28 cellular contexts compared by ENCODE assay signal in genomic region chrX:94057385-94057784, GRCh38.
DNase-seq lines count a peak whose midpoint lies in the region; ATAC-seq and TF ChIP-seq lines count a peak whose summit lies in the region.
"Had no signal": no experiment of that assay in that cellular context is flagged by ENCODE, and none has a peak within 500 bp of the region (broad histone marks: within the 10 kb centered on the region; RNA-seq: fewer than 3 reads in every experiment).

No MANE protein-coding gene starts in this region.

- ATAC-seq in psoas muscle, result no peak
- ATAC-seq: A549; activated CD4-positive, CD25-positive, alpha-beta regulatory T cell treated with anti-CD3 and anti-CD28 coated beads, Interleukin-2, amount 50 U/mL, for 24 hours; activated T-helper 17 cell treated with anti-CD3 and anti-CD28 coated beads, Interleukin-2, amount 50 U/mL, for 72 hours; naive thymus-derived CD8-positive, alpha-beta T cell had no signal

- H3K36me3 ChIP-seq in HUES6 (ENCODE audit: control insufficient read depth, insufficient read depth, low read length), result peaks cover 5% of the 10 kb centered on the region; the same call in 1 of the 2 replicates
- no peaks in the 10 kb centered on the region for H3K36me3 ChIP-seq in psoas muscle (ENCODE audit: insufficient read depth in 1 of 2, low read depth in 1 of 2)
- H3K36me3 ChIP-seq: left ventricle myocardium inferior, SJSA1, stomach, thyroid gland had no signal

- H3K4me3 ChIP-seq in HUES6 (ENCODE audit: low read depth, low read length) (no peak overlapping the region), astrocyte of the cerebellum (ENCODE audit: low read depth, low read length) (no peak overlapping the region), psoas muscle (no peak overlapping the region)
- H3K4me3 ChIP-seq: A549, left ventricle myocardium inferior, SJSA1, skin epidermis, stomach, thyroid gland had no signal

- 53 to 69% (median 56%) methylated on average over 4 of the region's 4 CpGs for WGBS in psoas muscle, 3 donors

- H3K9me3 ChIP-seq in HUES6 (ENCODE audit: control insufficient read depth, insufficient read depth, low read depth, low read length), result peaks cover 8% of the 10 kb centered on the region; the same call in 1 of the 2 replicates
- H3K9me3 ChIP-seq in psoas muscle, result no peaks in the 10 kb centered on the region
- H3K9me3 ChIP-seq: A549, left ventricle myocardium inferior, SJSA1, stomach, thyroid gland had no signal

- peaks cover 24% of the 10 kb centered on the region for H3K4me1 ChIP-seq in HUES6 (ENCODE audit: control insufficient read depth, insufficient read depth, low read length)
- no peaks in the 10 kb centered on the region for H3K4me1 ChIP-seq in psoas muscle
- H3K4me1 ChIP-seq: A549, left ventricle myocardium inferior, SJSA1, stomach, thyroid gland had no signal

- H3K27me3 ChIP-seq in HUES6 (ENCODE audit: control insufficient read depth, insufficient read depth, low read length) (no peaks in the 10 kb centered on the region), psoas muscle (ENCODE audit: insufficient read depth in 3 of 3, low read length in 2 of 3) (peaks cover 0 to 9% (median 0%) of the 10 kb centered on the region in 3 donors)
- H3K27me3 ChIP-seq: SJSA1, stomach, thyroid gland had no signal

- in situ Hi-C loops in astrocyte of the cerebellum (cut with HindIII; ENCODE audit: low sequenced_read_pairs), result no loop called here

- intact Hi-C loops in psoas muscle (cut with DNase I), result no loop called here

- TF ChIP-seq CTCF in 22Rv1 (IDR thresholded peaks at IDR 0.05) (no peak), astrocyte of the cerebellum (IDR thresholded peaks at IDR 0.05; ENCODE audit: low read depth, low read length, missing control alignments) (no peak), psoas muscle (IDR thresholded peaks at IDR 0.05) (no peak)

- H3K27ac ChIP-seq in 22Rv1, result 0 out of 2 replicates have a peak overlapping the region, but pooled peaks have one; percentile 56
- peak overlapping the region; percentile 61; the same call in 1 of the 2 replicates for H3K27ac ChIP-seq in HUES6 (ENCODE audit: low read depth, low read length)
- no peak overlapping the region for H3K27ac ChIP-seq in psoas muscle
- H3K27ac ChIP-seq: A549, left ventricle myocardium inferior, SJSA1, skin epidermis, stomach, thyroid gland had no signal

- DNase-seq in astrocyte of the cerebellum (ENCODE audit: low read depth) (peak; percentile 9), iPS-NIHi7 (ENCODE audit: extremely low spot score) (peak; percentile 9), psoas muscle (no peak), HUDEP-2 (lab: John Stamatoyannopoulos, UW; ENCODE audit: unreplicated experiment in 76 of 76) (no peak), T-helper 2 cell (no peak)
- no peak for DNase-seq in activated naive CD4-positive, alpha-beta T cell treated with anti-CD3 and anti-CD28 coated beads, Interleukin-2, amount 50 U/mL, for 16 hours
- DNase-seq: activated CD4-positive, alpha-beta memory T cell treated with anti-CD3 and anti-CD28 coated beads, Interleukin-2, amount 10 ng/mL, durations not matched to agents 7 days and 5 days; aorta; CD4-positive, alpha-beta memory T cell; cerebellar nuclear complex; DMS 273 treated with DMSO at 0.1 percent for 48 hours; hippocampal formation; left ventricle myocardium inferior; naive thymus-derived CD8-positive, alpha-beta T cell; NCI-H187; NCI-H2171; NCI-H524 treated with DMSO at 0.1 percent for 48 hours; RPMI8226; stimulated activated CD4-positive, alpha-beta T cell treated with anti-CD3 and anti-CD28 coated beads, Interleukin-2, amount 100 ng/mL, for 24 hours; stomach; thyroid gland had no signal

- H3K9ac ChIP-seq in HUES6 (ENCODE audit: low read length), result no peak overlapping the region

Comparison
In these comparisons a context has a peak if more than half of its experiments do, and no peak if none do; other contexts are left out.
1. DNase-seq: peak in astrocyte of the cerebellum (single experiment) and iPS-NIHi7 (single experiment); none in psoas muscle (0 of 2), activated naive CD4-positive, alpha-beta T cell treated with anti-CD3 and anti-CD28 coated beads, Interleukin-2, amount 50 U/mL, for 16 hours (single experiment), HUDEP-2 (0 of 76) and T-helper 2 cell (0 of 5).